7 cellular contexts compared by ENCODE assay signal in genomic region chr7:9391984-9392383, GRCh38.
"Had no signal": no experiment of that assay in that cellular context is flagged by ENCODE, and none has a peak within 500 bp of the region (broad histone marks: within the 10 kb centered on the region; RNA-seq: fewer than 3 reads in every experiment).

No MANE protein-coding gene starts in this region.

- DNase-seq: H9, HCEC 1CT, HFFc6, IMR-90, KG1 had no signal

- H3K27ac Mint-ChIP-seq: GM23338, HFFc6 had no signal

- ATAC-seq: GM23338, K562 had no signal

- H3K4me3 ChIP-seq: GM23338, K562 had no signal

- H3K4me1 Mint-ChIP-seq: GM23338, H9 had no signal

- H3K4me3 Mint-ChIP-seq: GM23338, H9, HFFc6 had no signal
